In the genomic region with DNA sequence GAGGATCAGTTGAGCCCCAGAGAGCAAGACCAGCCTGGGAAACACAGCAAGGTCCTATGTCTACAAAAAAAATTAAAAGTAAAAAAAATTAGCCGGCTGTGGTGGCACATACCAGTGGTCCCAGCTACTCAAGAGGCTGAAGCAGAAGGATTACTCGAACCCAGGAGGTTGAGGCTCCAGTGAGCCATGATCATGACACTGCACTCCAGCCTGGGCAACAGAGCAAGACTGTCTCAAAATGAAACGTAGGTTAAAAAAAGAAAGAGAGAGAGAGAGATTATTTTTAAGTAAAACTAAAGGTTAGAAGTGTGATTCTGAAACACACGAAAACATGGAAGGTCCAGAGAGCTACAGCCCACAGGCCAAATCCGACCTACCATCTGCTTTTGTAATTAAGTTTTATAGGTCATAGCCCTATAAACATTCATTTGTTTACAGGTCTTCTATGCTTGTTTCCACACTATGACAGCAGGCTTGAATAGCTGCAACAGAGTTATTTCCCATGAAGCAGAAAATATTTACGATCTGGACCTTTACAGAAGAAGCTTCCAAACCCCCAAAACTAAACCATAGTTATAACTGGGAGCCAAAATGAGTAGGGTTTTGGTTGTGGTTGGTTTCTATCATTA, we compare ENCODE assay signal across 16 cellular contexts.
DNase-seq lines count a peak whose midpoint lies in the region; ATAC-seq, FAIRE-seq and TF ChIP-seq lines count a peak whose summit lies in the region.
"Had no signal": no experiment of that assay in that cellular context is flagged by ENCODE, and none has a peak within 500 bp of the region (broad histone marks: within the 10 kb centered on the region; RNA-seq: fewer than 3 reads in every experiment).

No MANE protein-coding gene starts in this region.

- H3K27me3 ChIP-seq in GM12878 (replicated peaks in 1 of 2; ENCODE audit: control insufficient read depth in 2 of 2, insufficient read depth in 2 of 2, low read length in 1 of 2) = no peaks in the 10 kb centered on the region
- H3K27me3 ChIP-seq in PC-9 (ENCODE audit: insufficient read depth, low read depth) = no peaks in the 10 kb centered on the region
- H3K27me3 ChIP-seq: BE2C had no signal

- no peaks in the 10 kb centered on the region for H3K9me2 ChIP-seq in PC-9 (ENCODE audit: insufficient read depth)

- H2AFZ ChIP-seq in GM12878 (ENCODE audit: control insufficient read depth, low read depth, low read length) = no peak overlapping the region
- no peak overlapping the region for H2AFZ ChIP-seq in PC-9
- H2AFZ ChIP-seq: GM23338 had no signal

- 19% methylated on average over 6 of the region's 6 CpGs for whole genome bisulfite sequencing in GM12878 (ENCODE audit: insufficient coverage, insufficient replicate concordance, low lambda C conversion rate, missing lambda C conversion rate)

- H3K4me1 Mint-ChIP-seq in nephron = peaks cover 29% of the 10 kb centered on the region
- peaks cover 8% of the 10 kb centered on the region for H3K4me1 Mint-ChIP-seq in CD14-positive monocyte
- peaks cover 13% of the 10 kb centered on the region for H3K4me1 Mint-ChIP-seq in endothelial cell (ENCODE audit: unreplicated experiment)

- no peaks in the 10 kb centered on the region for H3K9me3 ChIP-seq in GM12878 (replicated peaks; ENCODE audit: control insufficient read depth, insufficient read depth, low read length)
- H3K9me3 ChIP-seq in PC-9 (ENCODE audit: insufficient read depth, low read depth) = no peaks in the 10 kb centered on the region
- H3K9me3 ChIP-seq: BE2C had no signal

- FAIRE-seq in GM19239 (lab: Jason Lieb, UNC) (peak; percentile 48), GM12878 (lab: Jason Lieb, UNC) (no peak)
- FAIRE-seq: A204.1, GM12891 had no signal

- peak; percentile 54 for DNase-seq in EH (ENCODE audit: low read depth)
- DNase-seq in GM19239 (ENCODE audit: insufficient read length, low spot score) = no peak
- DNase-seq in GM12878 (ENCODE audit: low read depth, low spot score) = no peak
- no peak for DNase-seq in CD14-positive monocyte (ENCODE audit: low spot score)
- no peak for DNase-seq in endothelial cell (ENCODE audit: low spot score)
- no peak for DNase-seq in PC-9
- DNase-seq: BE2C; CD4-positive, CD25-positive, alpha-beta regulatory T cell; DMS53; H7; IMR-90; KBM-7 had no signal

- in situ Hi-C loops in GM12878 (cut with MboI) = no loop called here

- no peak for TF ChIP-seq EP300 in GM12878 (IDR thresholded peaks at IDR 0.05; ENCODE audit: borderline replicate concordance in 1 of 2, control insufficient read depth in 1 of 2, low read depth in 2 of 2, low read length in 2 of 2)

- H3K27ac ChIP-seq in GM12878 (ENCODE audit: control insufficient read depth, insufficient read depth) (no peak overlapping the region), PC-9 (no peak overlapping the region)

- no peaks in the 10 kb centered on the region for H4K20me1 ChIP-seq in GM12878 (ENCODE audit: control insufficient read depth, insufficient read depth)
- H4K20me1 ChIP-seq in PC-9 (ENCODE audit: insufficient read depth) = no peaks in the 10 kb centered on the region; the same call in 1 of the 2 replicates

- TF ChIP-seq CTCF in GM12878 (IDR thresholded peaks at IDR 0.05 in 2 of 3, conservative IDR thresholded peaks at IDR 0.05 in 1 of 3; ENCODE audit: control insufficient read depth in 2 of 3, extremely low read depth in 1 of 3, insufficient read depth in 1 of 3, low read depth in 3 of 3, low read length in 3 of 3) = no peak
- TF ChIP-seq CTCF in nephron (IDR thresholded peaks at IDR 0.05; ENCODE audit: unreplicated experiment in 3 of 3) = no peak
- no peak for TF ChIP-seq CTCF in CD14-positive monocyte (IDR thresholded peaks at IDR 0.05)
- no peak for TF ChIP-seq CTCF in endothelial cell (IDR thresholded peaks at IDR 0.05; ENCODE audit: unreplicated experiment)
- no peak for TF ChIP-seq CTCF in PC-9 (conservative IDR thresholded peaks at IDR 0.05)

- H3K4me1 ChIP-seq in GM12878 (ENCODE audit: control insufficient read depth, insufficient read depth, low read length) = no peaks in the 10 kb centered on the region
- H3K4me1 ChIP-seq in PC-9 (replicated peaks; ENCODE audit: insufficient read depth) = no peaks in the 10 kb centered on the region
- H3K4me1 ChIP-seq: BE2C had no signal

- no peaks in the 10 kb centered on the region for H3F3A ChIP-seq in PC-9 (ENCODE audit: insufficient read depth, low read depth)

- H3K4me3 Mint-ChIP-seq in nephron (no peak overlapping the region), CD14-positive monocyte (no peak overlapping the region), endothelial cell (ENCODE audit: unreplicated experiment) (no peak overlapping the region)
- H3K4me3 Mint-ChIP-seq: CD4-positive, CD25-positive, alpha-beta regulatory T cell; GM23338 had no signal

- no peaks in the 10 kb centered on the region for H3K79me2 ChIP-seq in GM12878 (ENCODE audit: control insufficient read depth, insufficient read depth, low read length)
- H3K79me2 ChIP-seq in PC-9 (ENCODE audit: low read depth) = no peaks in the 10 kb centered on the region

- H3K4me3 ChIP-seq in GM12878 = no peak overlapping the region
- no peak overlapping the region for H3K4me3 ChIP-seq in PC-9
- H3K4me3 ChIP-seq: GM23338 had no signal

- SMC1A ChIA-PET in GM12878 (lab: Charles Lee; ENCODE audit: uncharacterized antibody, unreplicated experiment) = interaction anchor here (0.9 to 3.7 kb wide), 3 partner anchors 13 to 140 kb away, joined by 3 to 13 read pairs (median 3); no protein-coding TSS in a partner anchor

- BruUV-seq in GM12878 (replicated peaks; lab: Mats Ljungman, UMichigan) = no TSS peak
- no TSS peak for BruUV-seq in PC-9 (replicated peaks; lab: Mats Ljungman, UMichigan)

- no peak overlapping the region for H3K4me2 ChIP-seq in GM12878 (ENCODE audit: control insufficient read depth, insufficient read depth)
- H3K4me2 ChIP-seq in PC-9 = no peak overlapping the region
- H3K4me2 ChIP-seq: GM23338 had no signal

- H3K36me3 ChIP-seq in GM12878 (ENCODE audit: control insufficient read depth in 2 of 2, insufficient read depth in 2 of 2, low read length in 1 of 2) (no peaks in the 10 kb centered on the region), PC-9 (ENCODE audit: low read depth) (no peaks in the 10 kb centered on the region)
- H3K36me3 ChIP-seq: BE2C had no signal

- no peak for TF ChIP-seq POLR2A in GM12878 (IDR thresholded peaks at IDR 0.05; ENCODE audit: low read depth, low read length)

- intact Hi-C loops in GM12878 (cut with micrococcal nuclease; ENCODE audit: unreplicated experiment) (no loop called here), CD14-positive monocyte (cut with micrococcal nuclease) (no loop called here), PC-9 (cut with micrococcal nuclease; ENCODE audit: unreplicated experiment) (no loop called here)

- TF ChIP-seq RAD21 in GM12878 (IDR thresholded peaks at IDR 0.05; ENCODE audit: insufficient read depth, low read depth, low read length) = no peak

- H3K9me3 Mint-ChIP-seq in nephron (no peaks in the 10 kb centered on the region), CD14-positive monocyte (no peaks in the 10 kb centered on the region), endothelial cell (ENCODE audit: unreplicated experiment) (no peaks in the 10 kb centered on the region)
- H3K9me3 Mint-ChIP-seq: GM23338 had no signal

- ATAC-seq in GM12878 = peak; percentile 27
- ATAC-seq: GM23338 had no signal

- H3K27ac Mint-ChIP-seq in nephron (peak overlapping the region; percentile 2 to 32 (median 28)), CD14-positive monocyte (no peak overlapping the region), endothelial cell (ENCODE audit: unreplicated experiment) (no peak overlapping the region)
- H3K27ac Mint-ChIP-seq: CD4-positive, CD25-positive, alpha-beta regulatory T cell had no signal

- H3K9ac ChIP-seq in GM12878 (ENCODE audit: control insufficient read depth, insufficient read depth, low read length) = no peak overlapping the region

- POLR2A ChIA-PET in GM12878 (lab: Charles Lee) = no interaction called here
- POLR2A ChIA-PET in PC-9 (lab: Charles Lee; ENCODE audit: unreplicated experiment) = no interaction called here

- peaks cover 7% of the 10 kb centered on the region for H3K27me3 Mint-ChIP-seq in nephron (ENCODE audit: low read depth)
- H3K27me3 Mint-ChIP-seq in CD14-positive monocyte (ENCODE audit: low read depth in 3 of 3) = peaks cover 0 to 3% (median 3%) of the 10 kb centered on the region in 3 donors
- peaks cover 2% of the 10 kb centered on the region for H3K27me3 Mint-ChIP-seq in endothelial cell (ENCODE audit: unreplicated experiment)
- H3K27me3 Mint-ChIP-seq: CD4-positive, CD25-positive, alpha-beta regulatory T cell had no signal

- CTCF ChIA-PET in GM12878 (lab: Yijun Ruan, JAX) (interaction anchor here (0.5 to 1.3 kb wide), 2 partner anchors 8 to 24 kb away, joined by 3 to 4 read pairs; no protein-coding TSS in a partner anchor), PC-9 (lab: Charles Lee) (no interaction called here)

- RAD21 ChIA-PET in GM12878 (lab: Charles Lee; ENCODE audit: unreplicated experiment) = no interaction called here

- H3K36me3 Mint-ChIP-seq in nephron (ENCODE audit: low read depth) (no peaks in the 10 kb centered on the region), CD14-positive monocyte (no peaks in the 10 kb centered on the region), endothelial cell (ENCODE audit: low read depth, unreplicated experiment) (no peaks in the 10 kb centered on the region)

TF ChIP-seq in GM12878, 131 proteins besides CTCF, POLR2A, EP300 and RAD21:
- no peak for TF ChIP-seq IRF4 (IDR thresholded peaks at IDR 0.05; ENCODE audit: low read depth, low read length)
- TF ChIP-seq YBX1 (IDR thresholded peaks at IDR 0.05) = no peak
- TF ChIP-seq BRCA1 (IDR thresholded peaks at IDR 0.05; ENCODE audit: low read depth, low read length) = no peak
- no peak for TF ChIP-seq CEBPB (IDR thresholded peaks at IDR 0.05; ENCODE audit: borderline replicate concordance in 1 of 2, low read depth in 2 of 2, low read length in 2 of 2)
- no peak for TF ChIP-seq RAD51 (IDR thresholded peaks at IDR 0.05)
- TF ChIP-seq RELA (IDR thresholded peaks at IDR 0.05; ENCODE audit: borderline replicate concordance, partially characterized antibody) = no peak
- TF ChIP-seq PML (IDR thresholded peaks at IDR 0.05; ENCODE audit: low read length) = no peak
- TF ChIP-seq NBN (IDR thresholded peaks at IDR 0.05) = no peak
- TF ChIP-seq RUNX3 (IDR thresholded peaks at IDR 0.05; ENCODE audit: low read length) = no peak
TF ChIP-seq in GM12878: peak in this region for 0.

Comparison
In these comparisons a context has a peak if more than half of its experiments do, and no peak if none do; other contexts are left out.
1. H3K27ac Mint-ChIP-seq: peak in nephron (3 of 3); none in CD14-positive monocyte (0 of 7) and endothelial cell (single experiment).